ENCODE assay signal across 12 cellular contexts in the genomic region with DNA sequence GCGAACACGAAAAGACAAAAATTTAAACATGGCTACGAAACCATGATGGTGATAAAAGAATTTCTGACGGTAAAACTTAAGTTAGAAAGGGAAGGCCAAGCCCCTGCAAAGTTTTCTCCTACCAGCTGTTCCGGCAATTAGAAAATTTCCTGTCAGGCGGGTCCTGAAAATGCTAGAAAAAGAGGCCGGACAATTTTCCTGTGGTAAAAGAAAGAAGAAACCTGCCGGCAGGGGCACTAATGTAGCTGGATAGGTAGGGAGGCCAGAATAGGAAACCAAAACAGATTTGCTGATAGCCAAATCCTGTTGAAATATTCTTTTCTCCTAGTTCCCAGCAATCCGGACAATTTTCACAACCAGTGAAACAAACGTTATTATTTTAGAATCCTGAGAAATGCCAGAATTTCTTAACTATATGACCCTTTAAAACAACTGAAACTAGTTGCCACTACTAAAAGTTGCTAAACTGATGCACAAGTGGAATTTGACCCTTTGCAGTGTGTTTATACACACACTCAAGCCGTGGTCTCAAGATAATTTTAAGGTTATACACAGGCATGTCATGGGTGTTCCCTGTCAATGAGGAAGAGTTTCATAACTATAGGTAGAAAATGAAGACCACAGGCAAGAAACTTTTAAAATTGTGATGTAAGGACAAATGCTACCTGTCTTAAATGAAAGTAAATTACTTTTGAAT. TPM values are rescaled to one million over a fixed set of nuclear protein-coding genes. Genes with fewer than 3 reads are reported as not detected.
DNase-seq lines count a peak whose midpoint lies in the region; ATAC-seq and TF ChIP-seq lines count a peak whose summit lies in the region.
"Had no signal": no experiment of that assay in that cellular context is flagged by ENCODE, and none has a peak within 500 bp of the region (broad histone marks: within the 10 kb centered on the region; RNA-seq: fewer than 3 reads in every experiment).

No MANE protein-coding gene starts in this region.

- TF ChIP-seq POLR2A in spleen (IDR thresholded peaks at IDR 0.05), result no peak

- H3K4me1 ChIP-seq in left lung, result peaks cover 0 to 3% of the 10 kb centered on the region in 2 donors
- peaks cover 0 to 33% (median 15%) of the 10 kb centered on the region in 6 donors for H3K4me1 ChIP-seq in spleen
- H3K4me1 ChIP-seq in PC-9 (replicated peaks; ENCODE audit: insufficient read depth), result peaks cover 13% of the 10 kb centered on the region
- H3K4me1 ChIP-seq: ascending aorta had no signal

- peak; percentile 23 for TF ChIP-seq CTCF in epithelial cell of proximal tubule (conservative IDR thresholded peaks at IDR 0.05; ENCODE audit: low read depth, low read length)
- no peak for TF ChIP-seq CTCF in left lung (IDR thresholded peaks at IDR 0.05)
- peak in 2 of 11 experiments; percentile 19 to 24 for TF ChIP-seq CTCF in spleen (IDR thresholded peaks at IDR 0.05 in 8 of 11, conservative IDR thresholded peaks at IDR 0.05 in 3 of 11)
- no peak for TF ChIP-seq CTCF in PC-9 (conservative IDR thresholded peaks at IDR 0.05)

- H3K27me3 ChIP-seq in left lung (peaks cover 0 to 6% of the 10 kb centered on the region in 2 donors), spleen (replicated peaks in 1 of 7) (peaks cover 0 to 7% (median 0%) of the 10 kb centered on the region in 7 donors), PC-9 (ENCODE audit: insufficient read depth, low read depth) (no peaks in the 10 kb centered on the region)
- H3K27me3 ChIP-seq: ascending aorta had no signal

- no peak overlapping the region for H3K4me3 ChIP-seq in epithelial cell of proximal tubule (ENCODE audit: low read depth, low read length)
- peak overlapping the region in 1 of 2 donors; percentile 19 for H3K4me3 ChIP-seq in left lung
- H3K4me3 ChIP-seq in spleen, result peak overlapping the region in 3 of 8 donors; percentile 9 to 37 (median 23)
- no peak overlapping the region for H3K4me3 ChIP-seq in PC-9
- H3K4me3 ChIP-seq: ascending aorta had no signal

- WGBS in spleen, 5 donors, result 30 to 48% (median 34%) methylated on average over 11 of the region's 11 CpGs

- no peak overlapping the region for H3K4me2 ChIP-seq in PC-9

- POLR2A ChIA-PET in PC-9 (lab: Charles Lee; ENCODE audit: unreplicated experiment), result no interaction called here

- peaks cover 3% of the 10 kb centered on the region; the same call in 1 of the 2 replicates for H3K79me2 ChIP-seq in PC-9 (ENCODE audit: low read depth)

- H3K27ac ChIP-seq in left lung, result peak overlapping the region; percentile 34 to 55
- H3K27ac ChIP-seq in spleen, result peak overlapping the region in 7 of 8 donors; percentile 7 to 60 (median 41)
- no peak overlapping the region for H3K27ac ChIP-seq in PC-9
- H3K27ac ChIP-seq: ascending aorta had no signal

- H3K9me2 ChIP-seq in PC-9 (ENCODE audit: insufficient read depth), result no peaks in the 10 kb centered on the region

- H2AFZ ChIP-seq in PC-9, result no peak overlapping the region

- no TSS peak for BruUV-seq in PC-9 (replicated peaks; lab: Mats Ljungman, UMichigan)

- no peaks in the 10 kb centered on the region for H3K36me3 ChIP-seq in left lung
- H3K36me3 ChIP-seq in spleen, result no peaks in the 10 kb centered on the region
- no peaks in the 10 kb centered on the region for H3K36me3 ChIP-seq in PC-9 (ENCODE audit: low read depth)
- H3K36me3 ChIP-seq: ascending aorta had no signal

- no peaks in the 10 kb centered on the region; the same call in 1 of the 2 replicates for H4K20me1 ChIP-seq in PC-9 (ENCODE audit: insufficient read depth)

- peak; percentile 31 for ATAC-seq in left lung
- ATAC-seq in GM19351 (IDR thresholded peaks at IDR 0.05; ENCODE audit: unreplicated experiment), result no peak
- no peak for ATAC-seq in GM18861 (IDR thresholded peaks at IDR 0.05; ENCODE audit: unreplicated experiment)

- intact Hi-C loops in left lung (cut with DNase I) (no loop called here), spleen (cut with DNase I; ENCODE audit: low total_unique reads) (no loop called here), PC-9 (cut with micrococcal nuclease; ENCODE audit: unreplicated experiment) (no loop called here), posterior vena cava (cut with DNase I) (no loop called here)

- no peaks in the 10 kb centered on the region for H3F3A ChIP-seq in PC-9 (ENCODE audit: insufficient read depth, low read depth)

- in situ Hi-C loops in KBM-7 (cut with MboI; ENCODE audit: low pct_unique_long_range_greater_than_20kb, low sequenced_read_pairs), result no loop called here

- DNase-seq in KBM-7 (peak; percentile 78), epithelial cell of proximal tubule (ENCODE audit: low read depth) (no peak), left lung (no peak), spleen (no peak), PC-9 (no peak), posterior vena cava (ENCODE audit: low spot score) (no peak)
- DNase-seq: NCI-H1417 treated with DMSO at 0.1 percent for 48 hours; stimulated activated naive CD4-positive, alpha-beta T cell had no signal

- CTCF ChIA-PET in PC-9 (lab: Charles Lee), result no interaction called here

- H3K9me3 ChIP-seq in left lung (no peaks in the 10 kb centered on the region), spleen (no peaks in the 10 kb centered on the region), PC-9 (ENCODE audit: insufficient read depth, low read depth) (no peaks in the 10 kb centered on the region)
- H3K9me3 ChIP-seq: ascending aorta, Caco-2 had no signal

RNA-seq across cellular contexts. Expression of a gene that starts 47.8 kb away (rescaled TPM):
- total RNA-seq in epithelial cell of proximal tubule (17.2 and 17.5 TPM in 2 replicates), left lung (10 to 100 TPM; 60.8 to 73.5 TPM), spleen (10 to 100 TPM; 55.9 to 85.9 (median 69.9) TPM), PC-9 (2021) (45.3 and 51.4 TPM in 2 replicates), posterior vena cava (10 to 100 TPM; 36.4 to 52.3 TPM)
- 10 to 100 TPM in 2 of 3 donors, 1 to 10 TPM in 1; 8.4 to 13.8 (median 10.4) TPM for polyA plus RNA-seq in spleen
